Comparison of ENCODE assay signal across 23 cellular contexts in the genomic region with DNA sequence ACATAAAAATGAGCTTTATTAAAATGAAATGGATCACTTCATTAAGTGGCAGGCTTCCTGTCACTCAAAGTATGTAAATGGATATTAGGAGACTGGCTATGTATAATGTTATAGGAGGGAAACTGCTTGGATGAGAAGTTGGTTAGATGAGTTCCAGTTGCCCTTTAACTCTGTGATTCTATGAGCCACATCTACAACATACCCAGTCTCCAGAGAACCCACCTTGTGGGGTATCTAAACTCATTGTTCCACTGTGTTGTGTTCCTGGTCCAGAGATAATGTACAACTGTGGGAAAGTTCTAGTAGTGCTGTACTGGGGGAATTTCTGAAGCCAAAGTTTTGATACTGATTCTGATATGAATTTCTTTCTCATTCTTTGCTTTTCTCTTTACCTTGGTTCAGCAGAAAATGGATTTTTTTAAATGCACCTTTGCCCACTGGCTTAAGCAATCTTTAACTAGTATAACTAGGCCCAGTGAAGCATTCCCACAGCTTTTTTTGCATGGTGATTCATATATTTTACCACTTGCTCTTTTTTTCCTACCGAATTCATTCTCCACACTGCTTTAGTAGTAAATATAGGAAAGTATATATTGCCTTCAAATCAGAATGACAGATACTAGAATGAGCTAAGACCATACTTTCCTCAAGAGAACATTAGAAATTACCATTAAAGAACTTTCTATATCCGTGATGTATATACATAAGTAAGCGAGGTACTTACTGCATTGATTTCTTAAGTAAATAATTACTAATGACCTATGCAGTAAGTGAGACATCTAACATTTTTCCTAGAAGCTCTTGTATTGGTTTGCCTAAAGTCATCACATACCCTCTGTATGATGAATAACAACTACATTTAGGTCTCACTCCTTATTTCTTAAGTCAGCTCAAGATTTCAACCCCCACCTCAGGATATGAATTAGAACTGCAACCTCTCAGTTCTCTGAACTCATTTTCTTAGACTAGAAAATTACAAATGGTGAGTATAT. TPM values are rescaled to one million over a fixed set of nuclear protein-coding genes. Genes with fewer than 3 reads are reported as not detected.
DNase-seq lines count a peak whose midpoint lies in the region; ATAC-seq, FAIRE-seq and TF ChIP-seq lines count a peak whose summit lies in the region.
"Had no signal": no experiment of that assay in that cellular context is flagged by ENCODE, and none has a peak within 500 bp of the region (broad histone marks: within the 10 kb centered on the region; RNA-seq: fewer than 3 reads in every experiment).

No MANE protein-coding gene starts in this region.

- H3K36me3 ChIP-seq in astrocyte (ENCODE audit: insufficient read depth, low read length) = no peaks in the 10 kb centered on the region
- peaks cover 0 to 13% (median 0%) of the 10 kb centered on the region in 3 donors for H3K36me3 ChIP-seq in pancreas
- H3K36me3 ChIP-seq: BE2C had no signal

- TF ChIP-seq CTCF in astrocyte (IDR thresholded peaks at IDR 0.05; ENCODE audit: insufficient read depth, low read depth, low read length) (no peak), progenitor cell of endocrine pancreas (IDR thresholded peaks at IDR 0.05; ENCODE audit: unreplicated experiment) (no peak), pancreas (IDR thresholded peaks at IDR 0.05) (no peak)

- WGBS in pancreas, 2 donors = 56 to 69% methylated on average over 3 of the region's 3 CpGs

- H3K9me3 Mint-ChIP-seq in astrocyte (ENCODE audit: unreplicated experiment) (peaks cover 2% of the 10 kb centered on the region), progenitor cell of endocrine pancreas (ENCODE audit: low read depth) (no peaks in the 10 kb centered on the region)

- in situ Hi-C loops in Caki2 (cut with HindIII; ENCODE audit: low pct_unique_long_range_greater_than_20kb, low sequenced_read_pairs) = no loop called here

- intact Hi-C loops in pancreas (cut with DNase I) = no loop called here

- DNase-seq in Caki2 (ENCODE audit: low read depth) (peak; percentile 61), astrocyte (ENCODE audit: low read depth) (no peak), kidney tubule cell (ENCODE audit: low spot score) (peak; percentile 81), progenitor cell of endocrine pancreas (ENCODE audit: low spot score, unreplicated experiment) (no peak), NCI-H1417 (lab: John Stamatoyannopoulos, UW) (no peak), amniotic stem cell (lab: John Stamatoyannopoulos, UW) (no peak), pancreas (no peak)
- DNase-seq: BE2C, DND-41, GOT3, HCEC 1CT, Karpas-422, MV-4-11, NCI-H1694 treated with DMSO at 0.1 percent for 48 hours, NCI-H2081 treated with DMSO at 0.1 percent for 48 hours, NCI-H2171 treated with DMSO at 0.1 percent for 48 hours, NCI-H446, NCI-H526, Right ventricle myocardium superior had no signal

- no peaks in the 10 kb centered on the region for H3K27me3 Mint-ChIP-seq in astrocyte (ENCODE audit: low read depth, unreplicated experiment)
- no peaks in the 10 kb centered on the region for H3K27me3 Mint-ChIP-seq in progenitor cell of endocrine pancreas

- H3K4me3 ChIP-seq in astrocyte (ENCODE audit: insufficient read depth, low read depth, low read length) (no peak overlapping the region), pancreas (no peak overlapping the region)
- H3K4me3 ChIP-seq: GM12878 had no signal

- no peaks in the 10 kb centered on the region for H3K36me3 Mint-ChIP-seq in astrocyte (ENCODE audit: low read depth, unreplicated experiment)
- H3K36me3 Mint-ChIP-seq in progenitor cell of endocrine pancreas (ENCODE audit: insufficient read depth) = peaks cover 30% of the 10 kb centered on the region

- no peak overlapping the region for H3K27ac ChIP-seq in astrocyte (ENCODE audit: low read depth, low read length)
- H3K27ac ChIP-seq in pancreas = no peak overlapping the region

- H3K79me2 ChIP-seq in astrocyte (ENCODE audit: insufficient read depth, low read length) = no peaks in the 10 kb centered on the region

- peaks cover 8% of the 10 kb centered on the region for H3K4me1 Mint-ChIP-seq in astrocyte (ENCODE audit: low read depth, unreplicated experiment)
- peaks cover 20% of the 10 kb centered on the region for H3K4me1 Mint-ChIP-seq in progenitor cell of endocrine pancreas (ENCODE audit: low read depth)

- ATAC-seq in pancreas (no peak), HG03342 (IDR thresholded peaks at IDR 0.05; ENCODE audit: unreplicated experiment) (no peak)
- ATAC-seq: GM12878 had no signal

- H3K4me2 ChIP-seq in astrocyte (ENCODE audit: low read length) = no peak overlapping the region

- H2AFZ ChIP-seq in astrocyte (ENCODE audit: low read depth, low read length) = no peak overlapping the region

- H3K4me3 Mint-ChIP-seq in astrocyte (ENCODE audit: unreplicated experiment) (no peak overlapping the region), progenitor cell of endocrine pancreas (ENCODE audit: low read depth) (no peak overlapping the region)

- FAIRE-seq in astrocyte (lab: Jason Lieb, UNC) (peak; percentile 41), pancreas (lab: Jason Lieb, UNC) (no peak)
- FAIRE-seq: A204.1, GM12878 had no signal

- no peaks in the 10 kb centered on the region for H3K27me3 ChIP-seq in astrocyte (ENCODE audit: insufficient read depth, low read length)
- no peaks in the 10 kb centered on the region for H3K27me3 ChIP-seq in pancreas
- H3K27me3 ChIP-seq: BE2C had no signal

- H3K4me1 ChIP-seq in astrocyte (ENCODE audit: insufficient read depth, low read length) (no peaks in the 10 kb centered on the region), pancreas (no peaks in the 10 kb centered on the region)
- H3K4me1 ChIP-seq: BE2C had no signal

- H3K9me3 ChIP-seq in astrocyte (ENCODE audit: insufficient read depth, low read depth, low read length) (no peaks in the 10 kb centered on the region), pancreas (no peaks in the 10 kb centered on the region)
- H3K9me3 ChIP-seq: BE2C had no signal

- H4K20me1 ChIP-seq in astrocyte (ENCODE audit: insufficient read depth, low read length) = no peaks in the 10 kb centered on the region

- H3K9ac ChIP-seq in astrocyte (ENCODE audit: low read length) = no peak overlapping the region

- H3K27ac Mint-ChIP-seq in astrocyte (ENCODE audit: unreplicated experiment) = no peak overlapping the region
- peak overlapping the region; percentile 73 for H3K27ac Mint-ChIP-seq in progenitor cell of endocrine pancreas

RNA-seq across cellular contexts. Expression of a gene that starts 44.0 kb away (rescaled TPM):
- 18.0 and 22.1 TPM in 2 replicates for total RNA-seq in Caki2 (2014; rRNA removed; shearing (Covaris generic); ENCODE audit: low replicate concordance)
- total RNA-seq in astrocyte (3.0 and 3.7 TPM in 2 replicates), progenitor cell of endocrine pancreas (281 and 286 TPM in 2 replicates), pancreas (100 to 1,000 TPM; 231 to 400 (median 278) TPM)
- polyA plus RNA-seq in pancreas = 100 to 1,000 TPM in 1 of 2 donors, 10 to 100 TPM in 1; 84.1 to 149 TPM
- total RNA-seq: OCI-LY7 had no signal

Comparison
In these comparisons a context has a peak if more than half of its experiments do, and no peak if none do; other contexts are left out.
1. DNase-seq: peak in Caki2 (single experiment) and kidney tubule cell (single experiment); none in astrocyte (single experiment), progenitor cell of endocrine pancreas (single experiment), NCI-H1417 (0 of 3), amniotic stem cell (single experiment) and pancreas (0 of 6).
2. RNA of a gene that starts 44.0 kb away (total RNA-seq): 231 to 400 TPM in pancreas and 281 to 286 TPM in progenitor cell of endocrine pancreas; 18.0 to 22.1 TPM in Caki2 and 3.0 to 3.7 TPM in astrocyte; every median in the first group is over 10 times any median in the second.